8 cellular contexts compared by ENCODE assay signal in the genomic region with DNA sequence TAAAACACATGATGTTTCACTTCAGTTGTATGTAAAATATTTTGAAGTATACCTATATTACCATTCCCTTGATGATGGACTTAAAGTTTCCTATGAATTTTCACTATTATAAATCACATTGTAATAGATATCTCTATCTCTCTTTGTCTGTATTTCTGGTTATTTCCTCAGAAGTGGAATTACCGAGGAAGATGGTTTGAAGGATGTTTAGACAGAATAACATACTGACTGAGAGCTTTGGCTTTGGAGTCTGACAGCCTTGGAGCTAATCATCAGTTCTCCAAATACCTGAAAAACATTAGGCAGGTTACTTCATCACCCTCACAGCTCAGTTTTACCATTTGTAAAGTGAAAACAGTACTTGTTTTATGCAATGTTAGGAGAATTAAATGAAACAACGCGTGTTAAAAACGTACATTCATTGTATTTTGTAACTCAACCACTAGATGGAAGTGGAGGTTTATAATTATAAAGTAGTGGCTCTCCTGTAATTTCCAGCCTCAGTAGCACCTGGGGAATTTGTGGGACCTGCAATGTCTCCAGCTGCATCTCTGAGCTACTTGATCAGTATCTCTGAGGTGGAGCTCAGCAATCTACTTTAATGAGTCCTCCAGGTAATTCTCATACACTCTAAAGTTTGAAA. TPM values are rescaled to one million over a fixed set of nuclear protein-coding genes. Genes with fewer than 3 reads are reported as not detected.
DNase-seq lines count a peak whose midpoint lies in the region; ATAC-seq and TF ChIP-seq lines count a peak whose summit lies in the region.

No MANE protein-coding gene starts in this region.

- H3K4me1 ChIP-seq in RWPE2 (ENCODE audit: insufficient read depth, poor library complexity, severe bottlenecking): no peaks in the 10 kb centered on the region
- H3K4me1 ChIP-seq in osteoblast (ENCODE audit: insufficient read depth, low read length): peaks cover 12% of the 10 kb centered on the region

- no peaks in the 10 kb centered on the region for H3K79me2 ChIP-seq in osteoblast (ENCODE audit: insufficient read depth, low read length)

- TF ChIP-seq CTCF in RWPE2 (IDR thresholded peaks at IDR 0.05; ENCODE audit: poor library complexity, severe bottlenecking): peak; percentile 81
- TF ChIP-seq CTCF in osteoblast (IDR thresholded peaks at IDR 0.05; ENCODE audit: extremely low read depth, low read depth, low read length): peak; percentile 55

- no peak overlapping the region for H3K4me3 ChIP-seq in RWPE2 (ENCODE audit: severe bottlenecking)
- H3K4me3 ChIP-seq in osteoblast (ENCODE audit: insufficient read depth, low read length): peak overlapping the region; percentile 63

- no peaks in the 10 kb centered on the region for H3K9me3 ChIP-seq in RWPE2 (ENCODE audit: severe bottlenecking)
- H3K9me3 ChIP-seq in osteoblast (ENCODE audit: low read depth, low read length): no peaks in the 10 kb centered on the region

- H4K20me1 ChIP-seq in osteoblast (ENCODE audit: insufficient read depth, low read length): no peaks in the 10 kb centered on the region

- DNase-seq in A172 (ENCODE audit: low spot score) (peak; percentile 13), ELR (ENCODE audit: low read depth) (peak; percentile 62), RWPE2 (ENCODE audit: low spot score) (no peak), fibroblast of gingiva (ENCODE audit: low read depth) (peak; percentile 15), osteoblast (ENCODE audit: insufficient read length, low spot score, missing footprints) (no peak)

- no peaks in the 10 kb centered on the region for H3K36me3 ChIP-seq in RWPE2 (ENCODE audit: low read depth)
- no peaks in the 10 kb centered on the region for H3K36me3 ChIP-seq in osteoblast (ENCODE audit: insufficient read depth, low read length)

- ATAC-seq in HG03571 (IDR thresholded peaks at IDR 0.05; ENCODE audit: unreplicated experiment): peak; percentile 38
- ATAC-seq in RWPE2 (ENCODE audit: low read depth): peak; percentile 62
- no peak for ATAC-seq in HG03469 (IDR thresholded peaks at IDR 0.05; ENCODE audit: unreplicated experiment)
- no peak for ATAC-seq in HG02763 (IDR thresholded peaks at IDR 0.05; ENCODE audit: unreplicated experiment)

- peak overlapping the region; percentile 94 for H2AFZ ChIP-seq in osteoblast (ENCODE audit: low read length)

- H3K27ac ChIP-seq in RWPE2 (ENCODE audit: poor library complexity, severe bottlenecking) (no peak overlapping the region), osteoblast (ENCODE audit: low read depth, low read length) (no peak overlapping the region)

- H3K4me2 ChIP-seq in osteoblast (ENCODE audit: insufficient read depth, low read length): peak overlapping the region; percentile 80

- H3K27me3 ChIP-seq in RWPE2 (ENCODE audit: insufficient read depth, poor library complexity, severe bottlenecking) (no peaks in the 10 kb centered on the region), osteoblast (ENCODE audit: insufficient read depth, low read length) (no peaks in the 10 kb centered on the region)

RNA-seq across cellular contexts. Expression of a gene that starts 14.3 kb away (rescaled TPM):
- total RNA-seq in A172 (2014; rRNA removed; shearing (Covaris generic)): not detected in 2 replicates
- total RNA-seq in osteoblast: 2.2 and 2.9 TPM in 2 replicates

RNA-seq across cellular contexts. Expression of a gene that starts 23.4 kb away (rescaled TPM):
- not detected in 2 replicates for total RNA-seq in A172 (2014; rRNA removed; shearing (Covaris generic))
- not detected in 2 replicates for total RNA-seq in osteoblast

RNA-seq across cellular contexts. Expression of a gene that starts 36.3 kb away (rescaled TPM):
- total RNA-seq in A172 (2014; rRNA removed; shearing (Covaris generic)): 15.6 and 16.4 TPM in 2 replicates
- 14.5 and 15.0 TPM in 2 replicates for total RNA-seq in osteoblast

RNA-seq across cellular contexts. Expression of a gene that starts 59.9 kb away (rescaled TPM):
- 0.17 TPM in 1 of 2 replicates, not detected in the other for total RNA-seq in A172 (2014; rRNA removed; shearing (Covaris generic))
- total RNA-seq in osteoblast: not detected in 2 replicates

Comparison
In these comparisons a context has a peak if more than half of its experiments do, and no peak if none do; other contexts are left out.
1. DNase-seq: peak in A172 (single experiment), ELR (single experiment) and fibroblast of gingiva (single experiment); none in RWPE2 (single experiment) and osteoblast (single experiment).
2. ATAC-seq: peak in HG03571 (single experiment) and RWPE2 (single experiment); none in HG03469 (single experiment) and HG02763 (single experiment).